ENCODE assay signal across 15 cellular contexts in genomic region chr10:101995451-101996063, GRCh38.
DNase-seq lines count a peak whose midpoint lies in the region; ATAC-seq, FAIRE-seq and TF ChIP-seq lines count a peak whose summit lies in the region.
"Had no signal": no experiment of that assay in that cellular context is flagged by ENCODE, and none has a peak within 500 bp of the region (broad histone marks: within the 10 kb centered on the region; RNA-seq: fewer than 3 reads in every experiment).

No MANE protein-coding gene starts in this region.

- H3K9me3 Mint-ChIP-seq in stimulated activated naive CD8-positive, alpha-beta T cell treated with anti-CD3 and anti-CD28 coated beads, Interleukin-15, Interleukin-2, amounts not matched to agents 100 ng/mL and 50 ng/mL, for 24 hours, result no peaks in the 10 kb centered on the region
- H3K9me3 Mint-ChIP-seq in astrocyte (ENCODE audit: unreplicated experiment), result no peaks in the 10 kb centered on the region
- H3K9me3 Mint-ChIP-seq: activated CD4-positive, alpha-beta memory T cell treated with anti-CD3 and anti-CD28 coated beads, Interleukin-2, amount 10 ng/mL, durations not matched to agents 7 days and 5 days; T-helper 1 cell treated with Interleukin-12 subunit alpha and Interleukin-12 subunit beta and Interleukin-4 antibody, amounts not matched to agents 30 μg/mL and 1 μg/mL, for 36 hours had no signal

- H3K27ac Mint-ChIP-seq in stimulated activated naive CD8-positive, alpha-beta T cell treated with anti-CD3 and anti-CD28 coated beads, Interleukin-15, Interleukin-2, amounts not matched to agents 100 ng/mL and 50 ng/mL, for 24 hours, result peak overlapping the region; percentile 18
- H3K27ac Mint-ChIP-seq in astrocyte (ENCODE audit: unreplicated experiment), result no peak overlapping the region
- H3K27ac Mint-ChIP-seq: activated CD4-positive, alpha-beta memory T cell treated with anti-CD3 and anti-CD28 coated beads, Interleukin-2, amount 10 ng/mL, durations not matched to agents 7 days and 5 days; activated naive CD8-positive, alpha-beta T cell; T-helper 1 cell treated with Interleukin-12 subunit alpha and Interleukin-12 subunit beta and Interleukin-4 antibody, amounts not matched to agents 30 μg/mL and 1 μg/mL, for 36 hours had no signal

- ATAC-seq in stimulated activated naive CD8-positive, alpha-beta T cell treated with anti-CD3 and anti-CD28 coated beads, Interleukin-15, Interleukin-2, amounts not matched to agents 100 U/mL and 50 U/mL, for 24 hours, result no peak
- ATAC-seq in HepG2, result peak; percentile 60; the same call in 2 of the 3 replicates
- ATAC-seq: gastrocnemius medialis had no signal

- no peak for DNase-seq in stimulated activated naive CD8-positive, alpha-beta T cell treated with anti-CD3 and anti-CD28 coated beads, Interleukin-15, Interleukin-2, amounts not matched to agents 100 U/mL and 50 U/mL, for 24 hours
- DNase-seq in astrocyte (ENCODE audit: low read depth), result peak; percentile 78
- DNase-seq in HepG2 (ENCODE audit: low spot score), result peak; percentile 33
- no peak for DNase-seq in NCI-H1436 treated with DMSO at 0.1 percent for 48 hours (lab: John Stamatoyannopoulos, UW)
- DNase-seq in germinal center (ENCODE audit: low spot score), result no peak
- DNase-seq in H7, result no peak
- no peak for DNase-seq in HuH-7.5 (ENCODE audit: low spot score)
- DNase-seq: activated CD4-positive, alpha-beta memory T cell treated with anti-CD3 and anti-CD28 coated beads, Interleukin-2, amount 10 ng/mL, durations not matched to agents 7 days and 5 days; DND-41; gastrocnemius medialis; islet precursor cell; upper lobe of left lung had no signal

- POLR2A ChIA-PET in HepG2 (lab: Yijun Ruan, JAX), result no interaction called here

- H3K27ac ChIP-seq in astrocyte (ENCODE audit: low read depth, low read length) (no peak overlapping the region), HepG2 (ENCODE audit: extremely low read length, insufficient read depth, low read length) (no peak overlapping the region)
- H3K27ac ChIP-seq: upper lobe of left lung had no signal

- CTCF ChIA-PET in HepG2 (lab: Yijun Ruan, JAX; ENCODE audit: low intra/inter-chr PET ratio, low total read pairs), result no interaction called here

- TF ChIP-seq CTCF in astrocyte (IDR thresholded peaks at IDR 0.05; ENCODE audit: insufficient read depth, low read depth, low read length), result no peak
- no peak for TF ChIP-seq CTCF in HepG2 (CRISPR knock-in tag; IDR thresholded peaks at IDR 0.05)

- no peak overlapping the region for H3K4me3 ChIP-seq in astrocyte (ENCODE audit: insufficient read depth, low read depth, low read length)
- H3K4me3 ChIP-seq in HepG2 (replicated peaks in 1 of 3; ENCODE audit: insufficient read depth in 1 of 3, low read depth in 2 of 3, low read length in 3 of 3), result no peak overlapping the region
- no peak overlapping the region for H3K4me3 ChIP-seq in H7 (ENCODE audit: insufficient read depth, low read depth, low read length)
- H3K4me3 ChIP-seq: gastrocnemius medialis, upper lobe of left lung had no signal

- H3K36me3 Mint-ChIP-seq in stimulated activated naive CD8-positive, alpha-beta T cell treated with anti-CD3 and anti-CD28 coated beads, Interleukin-15, Interleukin-2, amounts not matched to agents 100 ng/mL and 50 ng/mL, for 24 hours (ENCODE audit: low read depth), result peaks cover 55% of the 10 kb centered on the region
- peaks cover 11% of the 10 kb centered on the region for H3K36me3 Mint-ChIP-seq in astrocyte (ENCODE audit: low read depth, unreplicated experiment)

- no peak for TF ChIP-seq POLR2A in HepG2 (IDR thresholded peaks at IDR 0.05; ENCODE audit: insufficient read depth in 1 of 2, low read depth in 2 of 2, low read length in 2 of 2)

- FAIRE-seq in astrocyte (lab: Jason Lieb, UNC), result no peak
- FAIRE-seq in HepG2 (lab: Jason Lieb, UNC), result no peak

- H3K79me2 ChIP-seq in astrocyte (ENCODE audit: insufficient read depth, low read length) (no peaks in the 10 kb centered on the region), HepG2 (ENCODE audit: insufficient read depth, low read length) (no peaks in the 10 kb centered on the region)

- intact Hi-C loops in HepG2 (cut with micrococcal nuclease; ENCODE audit: unreplicated experiment), result no loop called here

- H3K4me1 Mint-ChIP-seq in stimulated activated naive CD8-positive, alpha-beta T cell treated with anti-CD3 and anti-CD28 coated beads, Interleukin-15, Interleukin-2, amounts not matched to agents 100 ng/mL and 50 ng/mL, for 24 hours (ENCODE audit: low read depth), result peaks cover 8% of the 10 kb centered on the region
- peaks cover 11% of the 10 kb centered on the region for H3K4me1 Mint-ChIP-seq in astrocyte (ENCODE audit: low read depth, unreplicated experiment)

- no peak overlapping the region for H3K9ac ChIP-seq in astrocyte (ENCODE audit: low read length)
- H3K9ac ChIP-seq in HepG2 (ENCODE audit: insufficient read depth, low read depth, low read length), result no peak overlapping the region

- no peak overlapping the region for H2AFZ ChIP-seq in astrocyte (ENCODE audit: low read depth, low read length)
- no peak overlapping the region for H2AFZ ChIP-seq in HepG2 (ENCODE audit: low read length)

- in situ Hi-C loops in HepG2 (cut with HindIII; ENCODE audit: extremely low pct_ligation_motif_present, low pct_unique_long_range_greater_than_20kb), result no loop called here

- WGBS in HepG2 (ENCODE audit: low lambda C conversion rate), result 59% methylated on average over 1 of the region's 1 CpG

- TF ChIP-seq EP300 in HepG2 (IDR thresholded peaks at IDR 0.05; ENCODE audit: low read depth in 2 of 2, low read length in 2 of 2), result no peak
- TF ChIP-seq EP300 in HepG2 (CRISPR knock-in tag; IDR thresholded peaks at IDR 0.05; ENCODE audit: borderline replicate concordance), result no peak

- H3K4me3 Mint-ChIP-seq in stimulated activated naive CD8-positive, alpha-beta T cell treated with anti-CD3 and anti-CD28 coated beads, Interleukin-15, Interleukin-2, amounts not matched to agents 100 ng/mL and 50 ng/mL, for 24 hours, result no peak overlapping the region
- no peak overlapping the region for H3K4me3 Mint-ChIP-seq in astrocyte (ENCODE audit: unreplicated experiment)
- H3K4me3 Mint-ChIP-seq: activated CD4-positive, alpha-beta memory T cell treated with anti-CD3 and anti-CD28 coated beads, Interleukin-2, amount 10 ng/mL, durations not matched to agents 7 days and 5 days; activated naive CD8-positive, alpha-beta T cell; T-helper 1 cell treated with Interleukin-12 subunit alpha and Interleukin-12 subunit beta and Interleukin-4 antibody, amounts not matched to agents 30 μg/mL and 1 μg/mL, for 36 hours had no signal

- H3K4me1 ChIP-seq in astrocyte (ENCODE audit: insufficient read depth, low read length), result peaks cover 10% of the 10 kb centered on the region
- peaks cover 14% of the 10 kb centered on the region for H3K4me1 ChIP-seq in HepG2 (ENCODE audit: insufficient read depth, low read length)
- H3K4me1 ChIP-seq: gastrocnemius medialis had no signal

- H4K20me1 ChIP-seq in astrocyte (ENCODE audit: insufficient read depth, low read length), result no peaks in the 10 kb centered on the region
- no peaks in the 10 kb centered on the region for H4K20me1 ChIP-seq in HepG2 (ENCODE audit: insufficient read depth, low read length)

- TF ChIP-seq RAD21 in HepG2 (CRISPR knock-in tag; IDR thresholded peaks at IDR 0.05), result no peak

- H3K27me3 Mint-ChIP-seq in stimulated activated naive CD8-positive, alpha-beta T cell treated with anti-CD3 and anti-CD28 coated beads, Interleukin-15, Interleukin-2, amounts not matched to agents 100 ng/mL and 50 ng/mL, for 24 hours, result no peaks in the 10 kb centered on the region
- H3K27me3 Mint-ChIP-seq in astrocyte (ENCODE audit: low read depth, unreplicated experiment), result no peaks in the 10 kb centered on the region
- H3K27me3 Mint-ChIP-seq: activated CD4-positive, alpha-beta memory T cell treated with anti-CD3 and anti-CD28 coated beads, Interleukin-2, amount 10 ng/mL, durations not matched to agents 7 days and 5 days; activated naive CD8-positive, alpha-beta T cell had no signal

- H3K4me2 ChIP-seq in astrocyte (ENCODE audit: low read length) (peak overlapping the region; percentile 47), HepG2 (ENCODE audit: low read depth, low read length) (0 out of 2 replicates have a peak overlapping the region, but pooled peaks have one; percentile 13)

- TSS peak; percentile 27 for BruUV-seq in HepG2 (replicated peaks; lab: Mats Ljungman, UMichigan)

- H3K27me3 ChIP-seq in astrocyte (ENCODE audit: insufficient read depth, low read length) (no peaks in the 10 kb centered on the region), HepG2 (ENCODE audit: control insufficient read depth in 1 of 2, insufficient read depth in 2 of 2, low read length in 2 of 2) (no peaks in the 10 kb centered on the region), H7 (ENCODE audit: control insufficient read depth, insufficient read depth, low read length) (no peaks in the 10 kb centered on the region)
- H3K27me3 ChIP-seq: gastrocnemius medialis, upper lobe of left lung had no signal

- H3K9me3 ChIP-seq in astrocyte (ENCODE audit: insufficient read depth, low read depth, low read length), result no peaks in the 10 kb centered on the region
- H3K9me3 ChIP-seq in HepG2 (ENCODE audit: low read length), result no peaks in the 10 kb centered on the region
- H3K9me3 ChIP-seq: gastrocnemius medialis, upper lobe of left lung had no signal

- H3K36me3 ChIP-seq in astrocyte (ENCODE audit: insufficient read depth, low read length) (peaks cover 12% of the 10 kb centered on the region), HepG2 (replicated peaks in 1 of 2; ENCODE audit: control insufficient read depth in 1 of 2, insufficient read depth in 2 of 2, low read length in 2 of 2) (peaks cover 13 to 43% of the 10 kb centered on the region in 2 experiments), H7 (replicated peaks; ENCODE audit: control insufficient read depth, insufficient read depth, low read length) (no peaks in the 10 kb centered on the region; the same call in none of the 2 replicates)

TF ChIP-seq in HepG2, 621 proteins besides CTCF, POLR2A, EP300 and RAD21 (continues in another document):
- TF ChIP-seq ZNF3 (CRISPR knock-in tag; IDR thresholded peaks at IDR 0.05) (peak; percentile 76; the same call in 1 of the 2 replicates), ZNF550 (CRISPR knock-in tag; IDR thresholded peaks at IDR 0.05; ENCODE audit: borderline replicate concordance) (no peak), RBFOX2 (IDR thresholded peaks at IDR 0.05; ENCODE audit: low read depth, low read length) (no peak), CCAR2 (optimal IDR thresholded peaks at IDR 0.05; ENCODE audit: low read depth, low read length) (no peak), MIER2 (CRISPR knock-in tag; IDR thresholded peaks at IDR 0.05) (no peak), ZNF296 (CRISPR knock-in tag; conservative IDR thresholded peaks at IDR 0.05) (no peak), ARNT (IDR thresholded peaks at IDR 0.05) (no peak)

Comparison
In these comparisons a context has a peak if more than half of its experiments do, and no peak if none do; other contexts are left out.
1. DNase-seq: peak in astrocyte (single experiment) and HepG2 (single experiment); none in stimulated activated naive CD8-positive, alpha-beta T cell treated with anti-CD3 and anti-CD28 coated beads, Interleukin-15, Interleukin-2, amounts not matched to agents 100 U/mL and 50 U/mL, for 24 hours (single experiment), NCI-H1436 treated with DMSO at 0.1 percent for 48 hours (single experiment), germinal center (single experiment), H7 (single experiment) and HuH-7.5 (single experiment).